Comparison of ENCODE assay signal across 17 cellular contexts in the genomic region with DNA sequence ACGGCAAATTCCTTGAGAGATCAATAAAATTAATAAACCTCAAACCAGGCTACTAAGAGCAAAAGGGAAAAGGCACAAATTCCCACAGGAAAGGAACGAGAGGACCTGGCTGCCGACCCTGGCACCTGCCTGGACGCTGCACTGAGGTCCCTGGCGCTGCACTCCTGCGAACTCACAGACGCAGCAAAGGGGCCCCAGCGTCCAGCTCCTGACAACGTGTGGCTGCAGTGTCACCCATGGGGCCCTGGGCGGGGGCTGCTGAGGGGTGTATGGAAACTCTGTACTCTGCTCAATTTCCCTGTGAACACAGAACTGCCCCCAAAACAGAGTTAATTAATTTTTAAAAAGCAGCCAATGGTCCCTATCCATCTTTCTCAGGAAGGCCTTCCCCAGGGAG.
DNase-seq lines count a peak whose midpoint lies in the region; TF ChIP-seq lines count a peak whose summit lies in the region.
"Had no signal": no experiment of that assay in that cellular context is flagged by ENCODE, and none has a peak within 500 bp of the region (broad histone marks: within the 10 kb centered on the region; RNA-seq: fewer than 3 reads in every experiment).

No MANE protein-coding gene starts in this region.

- no peaks in the 10 kb centered on the region for H3K27me3 Mint-ChIP-seq in activated T-cell treated with anti-CD3 and anti-CD28 coated beads, Interleukin-2, amount 50 U/mL, for 24 hours
- no peaks in the 10 kb centered on the region for H3K27me3 Mint-ChIP-seq in brain
- no peaks in the 10 kb centered on the region for H3K27me3 Mint-ChIP-seq in neural progenitor cell (ENCODE audit: insufficient read depth, low read depth)
- H3K27me3 Mint-ChIP-seq: activated CD4-positive, alpha-beta memory T cell treated with anti-CD3 and anti-CD28 coated beads for 36 hours; IgD-negative memory B cell; naive thymus-derived CD4-positive, alpha-beta T cell; stimulated activated naive CD8-positive, alpha-beta T cell treated with anti-CD3 and anti-CD28 coated beads, Interleukin-15, Interleukin-2, amounts not matched to agents 100 ng/mL and 50 ng/mL, for 24 hours had no signal

- H3F3A ChIP-seq in neural progenitor cell (ENCODE audit: low read depth): peaks cover 25% of the 10 kb centered on the region

- H3K27me3 ChIP-seq in neural progenitor cell (no peaks in the 10 kb centered on the region), ascending aorta (no peaks in the 10 kb centered on the region)
- H3K27me3 ChIP-seq: foreskin keratinocyte had no signal

- no peaks in the 10 kb centered on the region for H3K9me3 Mint-ChIP-seq in activated T-cell treated with anti-CD3 and anti-CD28 coated beads, Interleukin-2, amount 50 U/mL, for 24 hours
- H3K9me3 Mint-ChIP-seq in brain: peaks cover 0 to 13% (median 2%) of the 10 kb centered on the region in 5 experiments
- H3K9me3 Mint-ChIP-seq in neural progenitor cell: peaks cover 2% of the 10 kb centered on the region
- H3K9me3 Mint-ChIP-seq: activated T-helper 1 cell treated with anti-CD3 and anti-CD28 coated beads, Interleukin-12 subunit alpha, Interleukin-12 subunit beta, Interleukin-2, Interleukin-4 antibody, amounts not matched to agents 30 ng/mL and 10 ng/mL and 1 ng/mL, durations not matched to agents 14 hours and 24 hours and 36 hours; CD8-positive, alpha-beta T cell; IgD-negative memory B cell had no signal

- no peak overlapping the region for H3K4me3 ChIP-seq in neural progenitor cell
- no peak overlapping the region for H3K4me3 ChIP-seq in ascending aorta

- H3K9ac ChIP-seq in neural progenitor cell: no peak overlapping the region

- no peaks in the 10 kb centered on the region for H3K79me2 ChIP-seq in neural progenitor cell (ENCODE audit: low read depth)

- H3K9me3 ChIP-seq in neural progenitor cell (ENCODE audit: low read depth) (no peaks in the 10 kb centered on the region), ascending aorta (no peaks in the 10 kb centered on the region)

- H3K4me1 ChIP-seq in neural progenitor cell: peaks cover 22% of the 10 kb centered on the region
- peaks cover 5 to 15% of the 10 kb centered on the region in 2 donors for H3K4me1 ChIP-seq in ascending aorta
- H3K4me1 ChIP-seq: foreskin keratinocyte had no signal

- intact Hi-C loops in ascending aorta (cut with DNase I): no loop called here

- peak overlapping the region; percentile 77 for H2AFZ ChIP-seq in neural progenitor cell (replicated peaks)

- no peak for DNase-seq in activated T-cell treated with anti-CD3 and anti-CD28 coated beads, Interleukin-2, amount 50 U/mL, for 24 hours
- DNase-seq in activated T-cell treated with anti-CD3 and anti-CD28 coated beads for 4 hours: no peak
- DNase-seq in neural progenitor cell (ENCODE audit: low spot score): no peak
- DNase-seq in NCI-H2029 (lab: John Stamatoyannopoulos, UW): no peak
- no peak for DNase-seq in ascending aorta (ENCODE audit: low spot score in 2 of 2)
- DNase-seq in HUDEP-2 (lab: John Stamatoyannopoulos, UW; ENCODE audit: unreplicated experiment in 76 of 76): no peak
- DNase-seq: activated CD4-positive, alpha-beta memory T cell treated with anti-CD3 and anti-CD28 coated beads for 36 hours; foreskin keratinocyte; naive thymus-derived CD4-positive, alpha-beta T cell; NCI-H1048; SHP77 treated with DMSO at 0.1 percent for 48 hours had no signal

- H3K4me1 Mint-ChIP-seq in activated T-cell treated with anti-CD3 and anti-CD28 coated beads, Interleukin-2, amount 50 U/mL, for 24 hours (ENCODE audit: low read depth): peaks cover 39% of the 10 kb centered on the region
- H3K4me1 Mint-ChIP-seq in brain (peaks cover 61% of the 10 kb centered on the region), neural progenitor cell (peaks cover 50% of the 10 kb centered on the region)

- H3K36me3 ChIP-seq in neural progenitor cell: no peaks in the 10 kb centered on the region
- no peaks in the 10 kb centered on the region for H3K36me3 ChIP-seq in ascending aorta

- no peak overlapping the region for H3K4me3 Mint-ChIP-seq in activated T-cell treated with anti-CD3 and anti-CD28 coated beads, Interleukin-2, amount 50 U/mL, for 24 hours
- H3K4me3 Mint-ChIP-seq in brain: peak overlapping the region in 3 of 5 experiments; percentile 30 to 57 (median 40)
- peak overlapping the region; percentile 74 for H3K4me3 Mint-ChIP-seq in neural progenitor cell
- H3K4me3 Mint-ChIP-seq: activated CD4-positive, alpha-beta memory T cell treated with anti-CD3 and anti-CD28 coated beads for 36 hours; activated T-helper 1 cell treated with anti-CD3 and anti-CD28 coated beads, Interleukin-12 subunit alpha, Interleukin-12 subunit beta, Interleukin-2, Interleukin-4 antibody, amounts not matched to agents 30 ng/mL and 10 ng/mL and 1 ng/mL, durations not matched to agents 14 hours and 24 hours and 36 hours; CD8-positive, alpha-beta T cell; IgD-negative memory B cell; stimulated activated naive CD8-positive, alpha-beta T cell treated with anti-CD3 and anti-CD28 coated beads, Interleukin-15, Interleukin-2, amounts not matched to agents 100 ng/mL and 50 ng/mL, for 24 hours had no signal

- H3K36me3 Mint-ChIP-seq in activated T-cell treated with anti-CD3 and anti-CD28 coated beads, Interleukin-2, amount 50 U/mL, for 24 hours (ENCODE audit: low read depth): peaks cover 49% of the 10 kb centered on the region
- H3K36me3 Mint-ChIP-seq in brain (peaks cover 37% of the 10 kb centered on the region), neural progenitor cell (peaks cover 20% of the 10 kb centered on the region)

- H3K27ac ChIP-seq in neural progenitor cell: no peak overlapping the region
- H3K27ac ChIP-seq in temporal lobe (ENCODE audit: low read depth, low read length): peak overlapping the region; percentile 85
- peak overlapping the region in 1 of 2 donors; percentile 68 for H3K27ac ChIP-seq in ascending aorta
- H3K27ac ChIP-seq: foreskin keratinocyte had no signal

- peak overlapping the region; percentile 51 for H3K27ac Mint-ChIP-seq in activated T-cell treated with anti-CD3 and anti-CD28 coated beads, Interleukin-2, amount 50 U/mL, for 24 hours
- H3K27ac Mint-ChIP-seq in brain: peak overlapping the region; percentile 15 to 91 (median 74)
- peak overlapping the region; percentile 83 for H3K27ac Mint-ChIP-seq in neural progenitor cell
- H3K27ac Mint-ChIP-seq: activated CD4-positive, alpha-beta memory T cell treated with anti-CD3 and anti-CD28 coated beads for 36 hours; activated T-helper 1 cell treated with anti-CD3 and anti-CD28 coated beads, Interleukin-12 subunit alpha, Interleukin-12 subunit beta, Interleukin-2, Interleukin-4 antibody, amounts not matched to agents 30 ng/mL and 10 ng/mL and 1 ng/mL, durations not matched to agents 14 hours and 24 hours and 36 hours had no signal

- TF ChIP-seq CTCF in brain (conservative IDR thresholded peaks at IDR 0.05) (no peak), neural progenitor cell (IDR thresholded peaks at IDR 0.05) (no peak), ascending aorta (IDR thresholded peaks at IDR 0.05) (no peak)

- H3K4me2 ChIP-seq in neural progenitor cell: peak overlapping the region; percentile 34

- H4K20me1 ChIP-seq in neural progenitor cell (ENCODE audit: low read depth): no peaks in the 10 kb centered on the region
